ENCODE assay signal across 35 cellular contexts in the genomic region with DNA sequence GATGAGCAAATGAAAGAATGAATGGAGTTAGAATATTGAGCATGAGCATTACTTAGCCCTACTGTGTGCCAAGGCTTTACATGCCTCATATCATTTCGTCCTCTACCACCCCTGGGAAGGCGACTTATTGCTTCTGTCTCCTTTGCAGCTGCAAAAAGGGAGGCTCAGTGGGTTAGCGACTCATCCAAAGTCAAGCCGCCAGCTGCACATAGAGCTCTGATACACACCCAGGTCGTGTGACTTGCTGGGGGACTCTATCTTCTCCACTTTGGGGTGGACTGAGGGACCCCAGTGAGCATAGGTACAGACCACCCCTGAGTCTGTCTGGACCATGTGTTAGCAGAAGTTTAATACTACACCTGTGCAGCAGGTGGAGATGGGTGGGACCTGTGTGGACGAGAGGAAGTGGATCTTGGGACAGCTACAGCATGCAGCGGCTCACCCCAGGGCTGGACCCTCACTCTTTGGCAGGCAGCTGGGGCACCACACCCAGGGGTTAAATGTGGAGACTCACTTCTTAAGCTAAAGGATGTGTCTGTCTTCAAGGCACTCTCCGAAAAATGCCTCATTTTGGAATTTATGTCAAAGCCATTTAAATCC. TPM values are rescaled to one million over a fixed set of nuclear protein-coding genes. Genes with fewer than 3 reads are reported as not detected.
"Had no signal": no experiment of that assay in that cellular context is flagged by ENCODE, and none has a peak within 500 bp of the region (broad histone marks: within the 10 kb centered on the region; RNA-seq: fewer than 3 reads in every experiment).

No MANE protein-coding gene starts in this region.

- H3K27me3 ChIP-seq: ascending aorta, cardiac muscle cell had no signal

- H3K9me3 ChIP-seq: adrenal gland, ascending aorta, heart left ventricle, lower lobe of right lung, mucosa of descending colon, thoracic aorta had no signal

- H3K4me1 ChIP-seq: adrenal gland, ascending aorta, lower lobe of right lung had no signal

- H3K4me3 ChIP-seq: adrenal gland, ascending aorta, cardiac muscle cell, coronary artery, dorsolateral prefrontal cortex, heart left ventricle, lower lobe of right lung, mucosa of descending colon, skin epidermis, thoracic aorta had no signal

- H3K36me3 ChIP-seq: adrenal gland, ascending aorta, cardiac muscle cell, heart left ventricle, lower lobe of right lung, thoracic aorta, WERI-Rb-1 had no signal

- DNase-seq: activated CD4-positive, alpha-beta T cell treated with anti-CD3 and anti-CD28 coated beads for 48 hours; activated CD4-positive, alpha-beta T cell treated with anti-CD3 and anti-CD28 coated beads, Interleukin-2, amount 50 U/mL, for 48 hours; activated CD8-positive, alpha-beta memory T cell treated with anti-CD3 and anti-CD28 coated beads for 24 hours; activated effector memory CD4-positive, alpha-beta T cell treated with anti-CD3 and anti-CD28 coated beads, Interleukin-2, amount 50 U/mL, for 16 hours; activated naive CD4-positive, alpha-beta T cell treated with anti-CD3 and anti-CD28 coated beads for 36 hours; activated naive CD8-positive, alpha-beta T cell treated with anti-CD3 and anti-CD28 coated beads for 36 hours; adrenal gland; dorsolateral prefrontal cortex; effector memory CD8-positive, alpha-beta T cell; heart left ventricle; hypothalamus; immature natural killer cell; lower lobe of right lung; mesendoderm; mucosa of descending colon; retina; stimulated activated CD4-positive, alpha-beta T cell treated with anti-CD3 and anti-CD28 coated beads, Interleukin-4, amount 100 ng/mL, for 24 hours had no signal

- H3K27ac ChIP-seq: adrenal gland, ascending aorta, cardiac muscle cell, coronary artery, dorsolateral prefrontal cortex, heart left ventricle, lower lobe of right lung, skin epidermis, thoracic aorta, WERI-Rb-1 had no signal

- ATAC-seq: activated CD4-positive, CD25-positive, alpha-beta regulatory T cell treated with anti-CD3 and anti-CD28 coated beads, Interleukin-2, amount 50 U/mL, for 24 hours; effector memory CD8-positive, alpha-beta T cell; heart left ventricle; lower lobe of right lung; mucosa of descending colon; natural killer cell treated with Interleukin-12 subunit alpha and Interleukin-12 subunit beta and Interleukin-15 and Interleukin-18, amount 100 ng/mL, for 72 hours; sciatic nerve; stimulated activated effector memory CD8-positive, alpha-beta T cell treated with anti-CD3 and anti-CD28 coated beads, Interleukin-12 subunit alpha, Interleukin-12 subunit beta, amount 100 ng/mL, for 72 hours had no signal

RNA-seq across cellular contexts. Expression of a gene that starts 36.2 kb away (rescaled TPM):
- total RNA-seq: activated naive CD4-positive, alpha-beta T cell treated with anti-CD3 and anti-CD28 coated beads for 36 hours; activated naive CD8-positive, alpha-beta T cell treated with anti-CD3 and anti-CD28 coated beads for 36 hours; activated T-helper 1 cell treated with anti-CD3 and anti-CD28 coated beads, Interleukin-12 subunit alpha, Interleukin-12 subunit beta, Interleukin-2, Interleukin-4 antibody, amounts not matched to agents 30 ng/mL and 10 ng/mL and 1 ng/mL, durations not matched to agents 14 hours and 24 hours and 36 hours; endothelial cell of umbilical vein; fibroblast of villous mesenchyme; kidney epithelial cell; myocyte; natural killer cell treated with Interleukin-12 subunit alpha and Interleukin-12 subunit beta and Interleukin-15 and Interleukin-18, amount 100 ng/mL, for 72 hours; osteocyte; progenitor cell of endocrine pancreas had no signal
- polyA plus RNA-seq: endothelial cell of umbilical vein, fibroblast of lung, immature natural killer cell had no signal

RNA-seq across cellular contexts. Expression of a gene that starts 49.8 kb away (rescaled TPM):
- total RNA-seq: activated naive CD4-positive, alpha-beta T cell treated with anti-CD3 and anti-CD28 coated beads for 36 hours; activated naive CD8-positive, alpha-beta T cell treated with anti-CD3 and anti-CD28 coated beads for 36 hours; activated T-helper 1 cell treated with anti-CD3 and anti-CD28 coated beads, Interleukin-12 subunit alpha, Interleukin-12 subunit beta, Interleukin-2, Interleukin-4 antibody, amounts not matched to agents 30 ng/mL and 10 ng/mL and 1 ng/mL, durations not matched to agents 14 hours and 24 hours and 36 hours; endothelial cell of umbilical vein; fibroblast of lung; fibroblast of villous mesenchyme; myocyte; osteocyte; thoracic aorta had no signal
- polyA plus RNA-seq: endothelial cell of umbilical vein, fibroblast of lung, immature natural killer cell had no signal
